8 cellular contexts compared by ENCODE assay signal in the genomic region with DNA sequence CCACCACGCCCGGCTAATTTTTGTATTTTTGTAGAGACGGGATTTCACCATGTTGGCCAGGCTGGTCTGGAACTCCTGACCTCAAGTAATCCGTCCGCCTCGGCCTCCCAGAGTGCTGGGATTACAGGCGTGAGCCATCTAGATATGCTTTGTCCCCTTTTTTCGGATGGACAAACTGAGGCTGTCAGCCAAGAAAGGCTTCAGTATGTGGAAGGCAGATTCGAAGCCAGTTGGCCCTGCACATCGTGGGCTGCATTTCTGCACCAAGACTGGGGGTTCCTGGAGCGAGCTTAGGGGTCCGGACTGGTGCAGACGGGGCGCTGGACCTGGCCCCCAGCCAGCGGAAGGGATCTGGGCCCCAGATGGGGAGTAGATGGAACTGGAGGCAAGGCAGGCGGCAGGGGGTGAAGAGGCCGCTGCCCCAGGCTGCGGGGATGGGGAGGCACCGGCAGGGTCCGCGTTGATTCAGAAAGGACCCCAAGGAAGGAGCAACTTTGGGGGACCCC. TPM values are rescaled to one million over a fixed set of nuclear protein-coding genes. Genes with fewer than 3 reads are reported as not detected.
A peak's percentile ranks its signal among the peaks of the same experiment; 100 is the strongest.
DNase-seq lines count a peak whose midpoint lies in the region; ATAC-seq, FAIRE-seq and TF ChIP-seq lines count a peak whose summit lies in the region.

No MANE protein-coding gene starts in this region.

- TF ChIP-seq EP300 in GM12878 (IDR thresholded peaks at IDR 0.05; ENCODE audit: borderline replicate concordance in 1 of 2, control insufficient read depth in 1 of 2, low read depth in 2 of 2, low read length in 2 of 2) = no peak

- no peak for TF ChIP-seq CTCF in AG10803 (conservative IDR thresholded peaks at IDR 0.05; ENCODE audit: low read length)
- 0 out of 6 replicates have a peak, but pooled peaks of 1 of the 3 experiments have one; percentile 10 for TF ChIP-seq CTCF in HCT116 (IDR thresholded peaks at IDR 0.05 in 2 of 3, conservative IDR thresholded peaks at IDR 0.05 in 1 of 3; ENCODE audit: borderline replicate concordance in 1 of 3, insufficient read depth in 1 of 3, low read depth in 2 of 3, low read length in 2 of 3)
- TF ChIP-seq CTCF in GM12878 (IDR thresholded peaks at IDR 0.05 in 2 of 3, conservative IDR thresholded peaks at IDR 0.05 in 1 of 3; ENCODE audit: control insufficient read depth in 2 of 3, extremely low read depth in 1 of 3, insufficient read depth in 1 of 3, low read depth in 3 of 3, low read length in 3 of 3) = no peak

- RAD21 ChIA-PET in HCT116 (lab: Charles Lee; ENCODE audit: low non-redundant PET in 1 of 2, low total read pairs in 2 of 2, uncharacterized antibody in 2 of 2, unreplicated experiment in 2 of 2) (no interaction called here), GM12878 (lab: Charles Lee; ENCODE audit: unreplicated experiment) (interaction anchor here (0.6 to 5.8 kb wide), 5 partner anchors 10 to 123 kb away, joined by 3 to 136 read pairs (median 6); partner anchors contain the start of gene JUND)

- ATAC-seq in HCT116 = no peak
- peak; percentile 15 for ATAC-seq in GM12878

- peak overlapping the region; percentile 86 for H3K9ac ChIP-seq in HCT116 (ENCODE audit: low read length)
- H3K9ac ChIP-seq in GM12878 (ENCODE audit: control insufficient read depth, insufficient read depth, low read length) = peak overlapping the region; percentile 45
- peak overlapping the region; percentile 52 to 88 for H3K9ac ChIP-seq in mucosa of rectum (ENCODE audit: low read depth in 1 of 2, low read length in 2 of 2)

- DNase-seq in AG10803 (ENCODE audit: low read depth) (no peak), HCT116 (ENCODE audit: low read depth, low spot score) (no peak), GM12878 (ENCODE audit: low read depth, low spot score) (no peak), hippocampal formation (lab: John Stamatoyannopoulos, UW) (no peak), NCI-H1436 treated with DMSO at 0.1 percent for 48 hours (lab: John Stamatoyannopoulos, UW) (no peak), DMS79 (lab: John Stamatoyannopoulos, UW) (no peak), amniotic stem cell (lab: John Stamatoyannopoulos, UW) (no peak)

- H4K20me1 ChIP-seq in HCT116 (ENCODE audit: insufficient read depth) (no peaks in the 10 kb centered on the region), GM12878 (ENCODE audit: control insufficient read depth, insufficient read depth) (no peaks in the 10 kb centered on the region)

- in situ Hi-C loops in GM12878 (cut with MboI) = no loop called here

- 20% methylated on average over 21 of the region's 21 CpGs for WGBS in GM12878 (ENCODE audit: insufficient coverage, insufficient replicate concordance, low lambda C conversion rate, missing lambda C conversion rate)

- H3K4me1 ChIP-seq in HCT116 (ENCODE audit: control insufficient read depth in 1 of 2, insufficient read depth in 2 of 2, low read length in 2 of 2) = peaks cover 32 to 60% of the 10 kb centered on the region in 2 experiments
- peaks cover 32% of the 10 kb centered on the region for H3K4me1 ChIP-seq in GM12878 (ENCODE audit: control insufficient read depth, insufficient read depth, low read length)
- H3K4me1 ChIP-seq in mucosa of rectum (ENCODE audit: control insufficient read depth in 2 of 2, insufficient read depth in 2 of 2, low read length in 2 of 2) = peaks cover 18 to 28% of the 10 kb centered on the region in 2 donors

- H3K27ac ChIP-seq in HCT116 (ENCODE audit: low read depth, low read length) = peak overlapping the region; percentile 94
- peak overlapping the region; percentile 96 for H3K27ac ChIP-seq in GM12878 (ENCODE audit: control insufficient read depth, insufficient read depth)
- peak overlapping the region; percentile 95 to 98 for H3K27ac ChIP-seq in mucosa of rectum (ENCODE audit: low read depth in 2 of 2, low read length in 2 of 2)

- intact Hi-C loops in HCT116 (cut with micrococcal nuclease) = no loop called here
- intact Hi-C loops in GM12878 (cut with micrococcal nuclease; ENCODE audit: unreplicated experiment) = no loop called here

- TSS peak; percentile 75 for BruUV-seq in HCT116 (replicated peaks; lab: Mats Ljungman, UMichigan)
- BruUV-seq in GM12878 (replicated peaks; lab: Mats Ljungman, UMichigan) = TSS peak; percentile 89

- no peaks in the 10 kb centered on the region for H3K79me2 ChIP-seq in HCT116 (ENCODE audit: insufficient read depth, low read length)
- peaks cover 5% of the 10 kb centered on the region for H3K79me2 ChIP-seq in GM12878 (ENCODE audit: control insufficient read depth, insufficient read depth, low read length)

- TF ChIP-seq POLR2A in HCT116 (IDR thresholded peaks at IDR 0.05; ENCODE audit: borderline replicate concordance, extremely low read depth, insufficient read depth, insufficient read length) (no peak), GM12878 (IDR thresholded peaks at IDR 0.05; ENCODE audit: low read depth, low read length) (no peak)

- CTCF ChIA-PET in HCT116 (lab: Charles Lee) (interaction anchor here (3.1 kb wide), 1 partner anchor 11 kb away, joined by 28 read pairs; the partner anchor contains the start of gene JUND), GM12878 (lab: Yijun Ruan, JAX) (interaction anchor here (1.5 to 4.5 kb wide), 4 partner anchors 11 to 37 kb away, joined by 4 to 81 read pairs (median 14); partner anchors contain the start of gene JUND)

- no peaks in the 10 kb centered on the region for H3K9me2 ChIP-seq in HCT116 (ENCODE audit: insufficient read depth)

- H3K4me2 ChIP-seq in HCT116 (ENCODE audit: low read length) (peak overlapping the region; percentile 98), GM12878 (ENCODE audit: control insufficient read depth, insufficient read depth) (peak overlapping the region; percentile 71)

- SMC1A ChIA-PET in GM12878 (lab: Charles Lee; ENCODE audit: uncharacterized antibody, unreplicated experiment) = interaction anchor here (1.1 to 4.3 kb wide), 4 partner anchors 11 to 31 kb away, joined by 5 to 58 read pairs (median 15); partner anchors contain the start of genes JUND and LSM4

- POLR2A ChIA-PET in HCT116 (lab: Charles Lee) = interaction anchor here (2.3 to 4.4 kb wide), 3 partner anchors 10 to 13 kb away, joined by 18 to 138 read pairs (median 23); partner anchors contain the start of gene JUND
- POLR2A ChIA-PET in GM12878 (lab: Charles Lee) = interaction anchor here (0.5 to 5.8 kb wide), 7 partner anchors 11 to 413 kb away, joined by 3 to 172 read pairs (median 6); partner anchors contain the start of genes JUND and LSM4

- no peak overlapping the region for H2AFZ ChIP-seq in HCT116 (ENCODE audit: low read depth, low read length, poor library complexity, severe bottlenecking)
- peak overlapping the region; percentile 25; the same call in 1 of the 2 replicates for H2AFZ ChIP-seq in GM12878 (ENCODE audit: control insufficient read depth, low read depth, low read length)

- H3K9me3 ChIP-seq in HCT116 (ENCODE audit: control insufficient read depth in 1 of 2, insufficient read depth in 1 of 2, low read depth in 1 of 2, low read length in 2 of 2) (no peaks in the 10 kb centered on the region), GM12878 (replicated peaks; ENCODE audit: control insufficient read depth, insufficient read depth, low read length) (no peaks in the 10 kb centered on the region; the same call in 2 of the 3 replicates), mucosa of rectum (ENCODE audit: control insufficient read depth in 2 of 2, low read length in 2 of 2) (no peaks in the 10 kb centered on the region)

- no peaks in the 10 kb centered on the region for H3K36me3 ChIP-seq in HCT116 (ENCODE audit: control insufficient read depth in 1 of 2, insufficient read depth in 2 of 2, low read length in 2 of 2)
- H3K36me3 ChIP-seq in GM12878 (ENCODE audit: control insufficient read depth in 2 of 2, insufficient read depth in 2 of 2, low read length in 1 of 2) = no peaks in the 10 kb centered on the region
- H3K36me3 ChIP-seq in mucosa of rectum (ENCODE audit: control insufficient read depth in 2 of 2, insufficient read depth in 2 of 2, low read length in 2 of 2) = no peaks in the 10 kb centered on the region

- H3K27me3 ChIP-seq in HCT116 (ENCODE audit: insufficient read depth, low read length) = no peaks in the 10 kb centered on the region
- no peaks in the 10 kb centered on the region; a peak in 1 of 4 replicates for H3K27me3 ChIP-seq in GM12878 (replicated peaks in 1 of 2; ENCODE audit: control insufficient read depth in 2 of 2, insufficient read depth in 2 of 2, low read length in 1 of 2)
- no peaks in the 10 kb centered on the region for H3K27me3 ChIP-seq in mucosa of rectum (ENCODE audit: control insufficient read depth in 2 of 2, insufficient read depth in 2 of 2, low read length in 2 of 2)

- H3K4me3 ChIP-seq in AG10803 (ENCODE audit: low read length) (peak overlapping the region; percentile 73), HCT116 (replicated peaks in 1 of 2; ENCODE audit: low read depth in 1 of 2, low read length in 2 of 2) (peak overlapping the region; percentile 49 to 74), GM12878 (peak overlapping the region; percentile 96; the same call in 1 of the 2 replicates), mucosa of rectum (ENCODE audit: low read length in 2 of 2) (peak overlapping the region; percentile 71 to 85)

- TF ChIP-seq RAD21 in HCT116 (IDR thresholded peaks at IDR 0.05; ENCODE audit: low read depth) = no peak
- TF ChIP-seq RAD21 in GM12878 (IDR thresholded peaks at IDR 0.05; ENCODE audit: insufficient read depth, low read depth, low read length) = no peak

- FAIRE-seq in GM12878 (lab: Jason Lieb, UNC) = no peak

RNA-seq across cellular contexts. Expression of gene JUND, which starts 9.7 kb away (rescaled TPM):
- total RNA-seq in HCT116 (2021; ENCODE audit: unreplicated experiment) (221 TPM), GM12878 (2014; rRNA removed) (91.3 and 116 TPM in 2 replicates), GM12878 (2014; rRNA removed; fragmentation: Illumina TruSeq; extraction: Trizol) (16.9 and 19.1 TPM in 2 replicates), GM12878 (2021) (164 and 176 TPM in 2 replicates)
- 179 and 285 TPM in 2 replicates for polyA plus RNA-seq in HCT116 (2012)
- total RNA-seq in GM12878 (2013; cell fraction: nucleolus; rRNA removed) = 50.9 and 51.1 TPM in 2 replicates
- 5.4 TPM for polyA plus RNA-seq in GM12878 (2011; ENCODE audit: low read depth)
- polyA plus RNA-seq in GM12878 (2011; rRNA removed) (9.2 and 18.6 TPM in 2 replicates), GM12878 (2014; fragmentation: Illumina TruSeq; extraction: Trizol) (20.3 and 26.8 TPM in 2 replicates), GM12878 (2014; fragmentation: Nextera tagmentation; extraction: Ambion mirVana) (10 to 100 TPM; 11.2 to 16.0 TPM), GM12878 (2014; rRNA removed) (148 and 166 TPM in 2 replicates), GM12878 (2016; fragmentation: Nextera tagmentation; extraction: Ambion mirVana) (1 to 10 TPM; 7.4 to 9.1 TPM)
- 36.2 and 90.3 TPM in 2 replicates for polyA plus RNA-seq in GM12878 (2011; cell fraction: cytosol; rRNA removed)
- 64.3 and 75.7 TPM in 2 replicates for polyA plus RNA-seq in GM12878 (2011; cell fraction: nucleus; rRNA removed)
- 68.6 and 81.1 TPM in 2 replicates for polyA plus RNA-seq in GM12878 (2012)
- 22.5 and 61.2 TPM in 2 replicates for polyA minus RNA-seq in GM12878 (2011; rRNA and poly(A)+ RNA removed)
- 55.2 and 60.1 TPM in 2 replicates for polyA minus RNA-seq in GM12878 (2011; cell fraction: cytosol; rRNA and poly(A)+ RNA removed)
- 70.8 and 116 TPM in 2 replicates for polyA minus RNA-seq in GM12878 (2011; cell fraction: nucleus; rRNA and poly(A)+ RNA removed)

RNA-seq across cellular contexts. Expression of gene IQCN, which starts 16.8 kb away (rescaled TPM):
- total RNA-seq in HCT116 (2021; ENCODE audit: unreplicated experiment) = 4.8 TPM
- polyA plus RNA-seq in HCT116 (2012) = 1.9 and 2.7 TPM in 2 replicates
- total RNA-seq in GM12878 (2013; cell fraction: nucleolus; rRNA removed) = 0.27 and 0.29 TPM in 2 replicates
- total RNA-seq in GM12878 (2014; rRNA removed) = 0.23 and 0.27 TPM in 2 replicates
- 0.27 and 0.28 TPM in 2 replicates for total RNA-seq in GM12878 (2014; rRNA removed; fragmentation: Illumina TruSeq; extraction: Trizol)
- total RNA-seq in GM12878 (2021) = 0.54 and 0.64 TPM in 2 replicates
- 0.73 TPM for polyA plus RNA-seq in GM12878 (2011; ENCODE audit: low read depth)
- 0.01 TPM in 1 of 2 replicates, not detected in the other for polyA plus RNA-seq in GM12878 (2011; rRNA removed)
- under 0.01 and 0.02 TPM in 2 replicates for polyA plus RNA-seq in GM12878 (2011; cell fraction: cytosol; rRNA removed)
- polyA plus RNA-seq in GM12878 (2011; cell fraction: nucleus; rRNA removed) = 0.19 and 0.22 TPM in 2 replicates
- polyA plus RNA-seq in GM12878 (2012) = 0.67 and 0.68 TPM in 2 replicates
- 0.08 and 0.19 TPM in 2 replicates for polyA plus RNA-seq in GM12878 (2014; fragmentation: Illumina TruSeq; extraction: Trizol)
- polyA plus RNA-seq in GM12878 (2014; fragmentation: Nextera tagmentation; extraction: Ambion mirVana) = not detected
- 0.45 and 0.72 TPM in 2 replicates for polyA plus RNA-seq in GM12878 (2014; rRNA removed)
- polyA plus RNA-seq in GM12878 (2016; fragmentation: Nextera tagmentation; extraction: Ambion mirVana) = under 1 TPM in 1 of 2 experiments, not detected in 1; 0.07 TPM
- 0.05 and 0.07 TPM in 2 replicates for polyA minus RNA-seq in GM12878 (2011; rRNA and poly(A)+ RNA removed)
- polyA minus RNA-seq in GM12878 (2011; cell fraction: cytosol; rRNA and poly(A)+ RNA removed) = not detected in 2 replicates
- 0.12 and 0.38 TPM in 2 replicates for polyA minus RNA-seq in GM12878 (2011; cell fraction: nucleus; rRNA and poly(A)+ RNA removed)

RNA-seq across cellular contexts. Expression of gene LSM4, which starts 31.8 kb away (rescaled TPM):
- total RNA-seq in HCT116 (2021; ENCODE audit: unreplicated experiment) = 400 TPM
- 263 and 315 TPM in 2 replicates for polyA plus RNA-seq in HCT116 (2012)
- 19.7 and 29.3 TPM in 2 replicates for total RNA-seq in GM12878 (2013; cell fraction: nucleolus; rRNA removed)
- total RNA-seq in GM12878 (2014; rRNA removed) = 430 and 457 TPM in 2 replicates
- 163 and 186 TPM in 2 replicates for total RNA-seq in GM12878 (2014; rRNA removed; fragmentation: Illumina TruSeq; extraction: Trizol)
- 248 and 251 TPM in 2 replicates for total RNA-seq in GM12878 (2021)
- 28.1 TPM for polyA plus RNA-seq in GM12878 (2011; ENCODE audit: low read depth)
- polyA plus RNA-seq in GM12878 (2011; rRNA removed) = 95.6 and 140 TPM in 2 replicates
- 186 and 318 TPM in 2 replicates for polyA plus RNA-seq in GM12878 (2011; cell fraction: cytosol; rRNA removed)
- 124 and 152 TPM in 2 replicates for polyA plus RNA-seq in GM12878 (2011; cell fraction: nucleus; rRNA removed)
- 117 and 128 TPM in 2 replicates for polyA plus RNA-seq in GM12878 (2012)
- polyA plus RNA-seq in GM12878 (2014; fragmentation: Illumina TruSeq; extraction: Trizol) = 59.2 and 86.6 TPM in 2 replicates
- 10 to 100 TPM; 12.6 to 38.2 TPM for polyA plus RNA-seq in GM12878 (2014; fragmentation: Nextera tagmentation; extraction: Ambion mirVana)
- 439 and 477 TPM in 2 replicates for polyA plus RNA-seq in GM12878 (2014; rRNA removed)
- 100 to 1,000 TPM; 628 to 652 TPM for polyA plus RNA-seq in GM12878 (2016; fragmentation: Nextera tagmentation; extraction: Ambion mirVana)
- polyA minus RNA-seq in GM12878 (2011; rRNA and poly(A)+ RNA removed) = 21.9 and 42.9 TPM in 2 replicates
- polyA minus RNA-seq in GM12878 (2011; cell fraction: cytosol; rRNA and poly(A)+ RNA removed) = 25.9 and 27.1 TPM in 2 replicates
- 19.8 and 31.0 TPM in 2 replicates for polyA minus RNA-seq in GM12878 (2011; cell fraction: nucleus; rRNA and poly(A)+ RNA removed)

RNA-seq across cellular contexts. Expression of gene PGPEP1, which starts 49.3 kb away (rescaled TPM):
- total RNA-seq in HCT116 (2021; ENCODE audit: unreplicated experiment) (30.9 TPM), GM12878 (2014; rRNA removed) (14.6 and 15.5 TPM in 2 replicates), GM12878 (2014; rRNA removed; fragmentation: Illumina TruSeq; extraction: Trizol) (22.8 and 25.1 TPM in 2 replicates), GM12878 (2021) (37.9 and 39.4 TPM in 2 replicates)
- 22.4 and 23.8 TPM in 2 replicates for polyA plus RNA-seq in HCT116 (2012)
- 50.5 and 53.8 TPM in 2 replicates for total RNA-seq in GM12878 (2013; cell fraction: nucleolus; rRNA removed)
- 15.9 TPM for polyA plus RNA-seq in GM12878 (2011; ENCODE audit: low read depth)
- polyA plus RNA-seq in GM12878 (2011; rRNA removed) (21.4 and 33.7 TPM in 2 replicates), GM12878 (2014; fragmentation: Illumina TruSeq; extraction: Trizol) (11.3 and 14.4 TPM in 2 replicates), GM12878 (2014; fragmentation: Nextera tagmentation; extraction: Ambion mirVana) (10 to 100 TPM; 13.8 to 13.9 TPM), GM12878 (2014; rRNA removed) (18.2 and 20.7 TPM in 2 replicates), GM12878 (2016; fragmentation: Nextera tagmentation; extraction: Ambion mirVana) (10 to 100 TPM; 15.9 to 20.5 TPM)
- polyA plus RNA-seq in GM12878 (2011; cell fraction: cytosol; rRNA removed) = 31.7 and 40.5 TPM in 2 replicates
- 39.9 and 44.3 TPM in 2 replicates for polyA plus RNA-seq in GM12878 (2011; cell fraction: nucleus; rRNA removed)
- polyA plus RNA-seq in GM12878 (2012) = 21.5 and 32.3 TPM in 2 replicates
- polyA minus RNA-seq in GM12878 (2011; rRNA and poly(A)+ RNA removed) = 61.1 and 73.8 TPM in 2 replicates
- 14.3 and 17.2 TPM in 2 replicates for polyA minus RNA-seq in GM12878 (2011; cell fraction: cytosol; rRNA and poly(A)+ RNA removed)
- polyA minus RNA-seq in GM12878 (2011; cell fraction: nucleus; rRNA and poly(A)+ RNA removed) = 14.3 and 22.0 TPM in 2 replicates
